1 cellular context compared by ENCODE assay signal in the genomic region with DNA sequence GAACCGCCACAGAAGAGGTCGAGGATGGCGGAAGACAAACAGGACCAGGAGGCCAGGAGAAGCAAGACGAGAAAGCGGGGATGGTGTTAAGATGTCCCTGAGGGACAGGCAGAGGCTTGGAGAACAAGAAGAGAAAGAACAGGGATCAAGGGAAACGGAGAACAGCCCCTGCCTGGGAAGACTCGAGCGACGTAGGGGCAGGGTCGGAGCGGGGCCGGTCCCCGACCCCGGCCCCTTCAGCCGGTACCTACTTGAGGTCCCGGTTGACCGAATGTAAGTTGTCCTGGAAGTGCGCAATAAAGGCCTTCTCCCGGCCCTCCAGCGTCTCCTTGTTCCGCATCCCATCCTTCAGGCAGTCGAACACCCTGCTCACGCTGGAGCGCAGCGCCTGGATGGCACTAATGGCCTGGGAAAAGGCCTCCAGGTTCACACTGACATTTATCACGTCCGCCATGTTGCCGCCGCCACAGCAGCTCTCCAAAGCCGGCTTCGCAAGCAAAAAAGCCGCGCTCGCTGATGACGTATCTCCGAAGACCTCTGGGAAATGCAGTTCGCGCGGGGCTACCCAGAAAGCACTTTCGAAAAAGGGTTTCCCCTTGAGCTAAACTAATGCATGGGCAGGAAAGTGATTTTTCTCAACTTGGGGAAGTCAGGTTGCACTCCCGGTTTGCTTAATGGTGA.
TF ChIP-seq lines count a peak whose summit lies in the region.

A gene with protein sequence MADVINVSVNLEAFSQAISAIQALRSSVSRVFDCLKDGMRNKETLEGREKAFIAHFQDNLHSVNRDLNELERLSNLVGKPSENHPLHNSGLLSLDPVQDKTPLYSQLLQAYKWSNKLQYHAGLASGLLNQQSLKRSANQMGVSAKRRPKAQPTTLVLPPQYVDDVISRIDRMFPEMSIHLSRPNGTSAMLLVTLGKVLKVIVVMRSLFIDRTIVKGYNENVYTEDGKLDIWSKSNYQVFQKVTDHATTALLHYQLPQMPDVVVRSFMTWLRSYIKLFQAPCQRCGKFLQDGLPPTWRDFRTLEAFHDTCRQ (minus strand): TSS at position 477 of the 681 bp plus-strand sequence. CDS start 23 bp downstream, at position 454.

TF ChIP-seq in K562, 482 proteins besides CTCF, POLR2A, EP300 and RAD21 (continued from another document and continues in another):
- TF ChIP-seq, protein P1, sequence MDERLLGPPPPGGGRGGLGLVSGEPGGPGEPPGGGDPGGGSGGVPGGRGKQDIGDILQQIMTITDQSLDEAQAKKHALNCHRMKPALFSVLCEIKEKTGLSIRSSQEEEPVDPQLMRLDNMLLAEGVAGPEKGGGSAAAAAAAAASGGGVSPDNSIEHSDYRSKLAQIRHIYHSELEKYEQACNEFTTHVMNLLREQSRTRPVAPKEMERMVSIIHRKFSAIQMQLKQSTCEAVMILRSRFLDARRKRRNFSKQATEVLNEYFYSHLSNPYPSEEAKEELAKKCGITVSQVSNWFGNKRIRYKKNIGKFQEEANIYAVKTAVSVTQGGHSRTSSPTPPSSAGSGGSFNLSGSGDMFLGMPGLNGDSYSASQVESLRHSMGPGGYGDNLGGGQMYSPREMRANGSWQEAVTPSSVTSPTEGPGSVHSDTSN (CRISPR knock-in tag; IDR thresholded peaks at IDR 0.05; ENCODE audit: low read depth), result no peak
- TF ChIP-seq, protein P1 (tag; conservative IDR thresholded peaks at IDR 0.05; ENCODE audit: low read depth), result peak; percentile 51; the same call in 1 of the 2 replicates
- TF ChIP-seq ZNF766 (CRISPR knock-in tag; conservative IDR thresholded peaks at IDR 0.05), result peak; percentile 54; the same call in 1 of the 2 replicates
- TF ChIP-seq ZNF780A (CRISPR knock-in tag; IDR thresholded peaks at IDR 0.05), result no peak
- TF ChIP-seq, protein P2, sequence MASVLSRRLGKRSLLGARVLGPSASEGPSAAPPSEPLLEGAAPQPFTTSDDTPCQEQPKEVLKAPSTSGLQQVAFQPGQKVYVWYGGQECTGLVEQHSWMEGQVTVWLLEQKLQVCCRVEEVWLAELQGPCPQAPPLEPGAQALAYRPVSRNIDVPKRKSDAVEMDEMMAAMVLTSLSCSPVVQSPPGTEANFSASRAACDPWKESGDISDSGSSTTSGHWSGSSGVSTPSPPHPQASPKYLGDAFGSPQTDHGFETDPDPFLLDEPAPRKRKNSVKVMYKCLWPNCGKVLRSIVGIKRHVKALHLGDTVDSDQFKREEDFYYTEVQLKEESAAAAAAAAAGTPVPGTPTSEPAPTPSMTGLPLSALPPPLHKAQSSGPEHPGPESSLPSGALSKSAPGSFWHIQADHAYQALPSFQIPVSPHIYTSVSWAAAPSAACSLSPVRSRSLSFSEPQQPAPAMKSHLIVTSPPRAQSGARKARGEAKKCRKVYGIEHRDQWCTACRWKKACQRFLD (CRISPR knock-in tag; IDR thresholded peaks at IDR 0.05), result peak; percentile 94
- TF ChIP-seq PHF20 (IDR thresholded peaks at IDR 0.05; ENCODE audit: partially characterized antibody), result peak; percentile 87
- TF ChIP-seq, protein P3, sequence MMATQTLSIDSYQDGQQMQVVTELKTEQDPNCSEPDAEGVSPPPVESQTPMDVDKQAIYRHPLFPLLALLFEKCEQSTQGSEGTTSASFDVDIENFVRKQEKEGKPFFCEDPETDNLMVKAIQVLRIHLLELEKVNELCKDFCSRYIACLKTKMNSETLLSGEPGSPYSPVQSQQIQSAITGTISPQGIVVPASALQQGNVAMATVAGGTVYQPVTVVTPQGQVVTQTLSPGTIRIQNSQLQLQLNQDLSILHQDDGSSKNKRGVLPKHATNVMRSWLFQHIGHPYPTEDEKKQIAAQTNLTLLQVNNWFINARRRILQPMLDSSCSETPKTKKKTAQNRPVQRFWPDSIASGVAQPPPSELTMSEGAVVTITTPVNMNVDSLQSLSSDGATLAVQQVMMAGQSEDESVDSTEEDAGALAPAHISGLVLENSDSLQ (IDR thresholded peaks at IDR 0.05), result peak; percentile 54; the same call in 1 of the 2 replicates
- no peak for TF ChIP-seq ZNF717 (CRISPR knock-in tag; IDR thresholded peaks at IDR 0.05)
- TF ChIP-seq POLR2AphosphoS5 (IDR thresholded peaks at IDR 0.05; ENCODE audit: control insufficient read depth, insufficient read depth, low read depth, low read length), result peak; percentile 43; the same call in 1 of the 2 replicates
- TF ChIP-seq TGIF2 (CRISPR knock-in tag; IDR thresholded peaks at IDR 0.05), result no peak
- no peak for TF ChIP-seq TSC22D4 (tag; IDR thresholded peaks at IDR 0.05)
- TF ChIP-seq ZNF282 (CRISPR knock-in tag; IDR thresholded peaks at IDR 0.05), result no peak
- TF ChIP-seq, protein P4, sequence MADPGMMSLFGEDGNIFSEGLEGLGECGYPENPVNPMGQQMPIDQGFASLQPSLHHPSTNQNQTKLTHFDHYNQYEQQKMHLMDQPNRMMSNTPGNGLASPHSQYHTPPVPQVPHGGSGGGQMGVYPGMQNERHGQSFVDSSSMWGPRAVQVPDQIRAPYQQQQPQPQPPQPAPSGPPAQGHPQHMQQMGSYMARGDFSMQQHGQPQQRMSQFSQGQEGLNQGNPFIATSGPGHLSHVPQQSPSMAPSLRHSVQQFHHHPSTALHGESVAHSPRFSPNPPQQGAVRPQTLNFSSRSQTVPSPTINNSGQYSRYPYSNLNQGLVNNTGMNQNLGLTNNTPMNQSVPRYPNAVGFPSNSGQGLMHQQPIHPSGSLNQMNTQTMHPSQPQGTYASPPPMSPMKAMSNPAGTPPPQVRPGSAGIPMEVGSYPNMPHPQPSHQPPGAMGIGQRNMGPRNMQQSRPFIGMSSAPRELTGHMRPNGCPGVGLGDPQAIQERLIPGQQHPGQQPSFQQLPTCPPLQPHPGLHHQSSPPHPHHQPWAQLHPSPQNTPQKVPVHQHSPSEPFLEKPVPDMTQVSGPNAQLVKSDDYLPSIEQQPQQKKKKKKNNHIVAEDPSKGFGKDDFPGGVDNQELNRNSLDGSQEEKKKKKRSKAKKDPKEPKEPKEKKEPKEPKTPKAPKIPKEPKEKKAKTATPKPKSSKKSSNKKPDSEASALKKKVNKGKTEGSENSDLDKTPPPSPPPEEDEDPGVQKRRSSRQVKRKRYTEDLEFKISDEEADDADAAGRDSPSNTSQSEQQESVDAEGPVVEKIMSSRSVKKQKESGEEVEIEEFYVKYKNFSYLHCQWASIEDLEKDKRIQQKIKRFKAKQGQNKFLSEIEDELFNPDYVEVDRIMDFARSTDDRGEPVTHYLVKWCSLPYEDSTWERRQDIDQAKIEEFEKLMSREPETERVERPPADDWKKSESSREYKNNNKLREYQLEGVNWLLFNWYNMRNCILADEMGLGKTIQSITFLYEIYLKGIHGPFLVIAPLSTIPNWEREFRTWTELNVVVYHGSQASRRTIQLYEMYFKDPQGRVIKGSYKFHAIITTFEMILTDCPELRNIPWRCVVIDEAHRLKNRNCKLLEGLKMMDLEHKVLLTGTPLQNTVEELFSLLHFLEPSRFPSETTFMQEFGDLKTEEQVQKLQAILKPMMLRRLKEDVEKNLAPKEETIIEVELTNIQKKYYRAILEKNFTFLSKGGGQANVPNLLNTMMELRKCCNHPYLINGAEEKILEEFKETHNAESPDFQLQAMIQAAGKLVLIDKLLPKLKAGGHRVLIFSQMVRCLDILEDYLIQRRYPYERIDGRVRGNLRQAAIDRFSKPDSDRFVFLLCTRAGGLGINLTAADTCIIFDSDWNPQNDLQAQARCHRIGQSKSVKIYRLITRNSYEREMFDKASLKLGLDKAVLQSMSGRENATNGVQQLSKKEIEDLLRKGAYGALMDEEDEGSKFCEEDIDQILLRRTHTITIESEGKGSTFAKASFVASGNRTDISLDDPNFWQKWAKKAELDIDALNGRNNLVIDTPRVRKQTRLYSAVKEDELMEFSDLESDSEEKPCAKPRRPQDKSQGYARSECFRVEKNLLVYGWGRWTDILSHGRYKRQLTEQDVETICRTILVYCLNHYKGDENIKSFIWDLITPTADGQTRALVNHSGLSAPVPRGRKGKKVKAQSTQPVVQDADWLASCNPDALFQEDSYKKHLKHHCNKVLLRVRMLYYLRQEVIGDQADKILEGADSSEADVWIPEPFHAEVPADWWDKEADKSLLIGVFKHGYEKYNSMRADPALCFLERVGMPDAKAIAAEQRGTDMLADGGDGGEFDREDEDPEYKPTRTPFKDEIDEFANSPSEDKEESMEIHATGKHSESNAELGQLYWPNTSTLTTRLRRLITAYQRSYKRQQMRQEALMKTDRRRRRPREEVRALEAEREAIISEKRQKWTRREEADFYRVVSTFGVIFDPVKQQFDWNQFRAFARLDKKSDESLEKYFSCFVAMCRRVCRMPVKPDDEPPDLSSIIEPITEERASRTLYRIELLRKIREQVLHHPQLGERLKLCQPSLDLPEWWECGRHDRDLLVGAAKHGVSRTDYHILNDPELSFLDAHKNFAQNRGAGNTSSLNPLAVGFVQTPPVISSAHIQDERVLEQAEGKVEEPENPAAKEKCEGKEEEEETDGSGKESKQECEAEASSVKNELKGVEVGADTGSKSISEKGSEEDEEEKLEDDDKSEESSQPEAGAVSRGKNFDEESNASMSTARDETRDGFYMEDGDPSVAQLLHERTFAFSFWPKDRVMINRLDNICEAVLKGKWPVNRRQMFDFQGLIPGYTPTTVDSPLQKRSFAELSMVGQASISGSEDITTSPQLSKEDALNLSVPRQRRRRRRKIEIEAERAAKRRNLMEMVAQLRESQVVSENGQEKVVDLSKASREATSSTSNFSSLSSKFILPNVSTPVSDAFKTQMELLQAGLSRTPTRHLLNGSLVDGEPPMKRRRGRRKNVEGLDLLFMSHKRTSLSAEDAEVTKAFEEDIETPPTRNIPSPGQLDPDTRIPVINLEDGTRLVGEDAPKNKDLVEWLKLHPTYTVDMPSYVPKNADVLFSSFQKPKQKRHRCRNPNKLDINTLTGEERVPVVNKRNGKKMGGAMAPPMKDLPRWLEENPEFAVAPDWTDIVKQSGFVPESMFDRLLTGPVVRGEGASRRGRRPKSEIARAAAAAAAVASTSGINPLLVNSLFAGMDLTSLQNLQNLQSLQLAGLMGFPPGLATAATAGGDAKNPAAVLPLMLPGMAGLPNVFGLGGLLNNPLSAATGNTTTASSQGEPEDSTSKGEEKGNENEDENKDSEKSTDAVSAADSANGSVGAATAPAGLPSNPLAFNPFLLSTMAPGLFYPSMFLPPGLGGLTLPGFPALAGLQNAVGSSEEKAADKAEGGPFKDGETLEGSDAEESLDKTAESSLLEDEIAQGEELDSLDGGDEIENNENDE (IDR thresholded peaks at IDR 0.05; ENCODE audit: low read depth, low read length), result no peak
- TF ChIP-seq ZC3H8 (IDR thresholded peaks at IDR 0.05), result no peak
- TF ChIP-seq TBL1XR1 (IDR thresholded peaks at IDR 0.05; ENCODE audit: low read length in 2 of 2), result peak in 1 of 2 experiments; percentile 85; a peak in 2 of 4 replicates
- no peak for TF ChIP-seq PTTG1 (tag; IDR thresholded peaks at IDR 0.05; ENCODE audit: low read depth)
- no peak for TF ChIP-seq EZH2 (IDR thresholded peaks at IDR 0.05; ENCODE audit: borderline replicate concordance, low read depth, low read length)
- TF ChIP-seq ERF (CRISPR knock-in tag; IDR thresholded peaks at IDR 0.05), result no peak
- TF ChIP-seq MED1 (CRISPR knock-in tag; IDR thresholded peaks at IDR 0.05; ENCODE audit: borderline replicate concordance), result no peak
- peak; percentile 74; the same call in 1 of the 2 replicates for TF ChIP-seq NFRKB (IDR thresholded peaks at IDR 0.05; ENCODE audit: low read depth)
- TF ChIP-seq FOXJ3 (CRISPR knock-in tag; IDR thresholded peaks at IDR 0.05), result no peak
- TF ChIP-seq CC2D1A (IDR thresholded peaks at IDR 0.05), result no peak
- no peak for TF ChIP-seq FIP1L1 (IDR thresholded peaks at IDR 0.05; ENCODE audit: low read depth, low read length, poor library complexity, severe bottlenecking)
- no peak for TF ChIP-seq JUNB (CRISPR knock-in tag; conservative IDR thresholded peaks at IDR 0.05)
- TF ChIP-seq SMAD2 (IDR thresholded peaks at IDR 0.05; ENCODE audit: low read depth, low read length), result no peak
- TF ChIP-seq ZNF134 (CRISPR knock-in tag; conservative IDR thresholded peaks at IDR 0.05), result 0 out of 2 replicates have a peak, but pooled peaks have one; percentile 10
- TF ChIP-seq HDAC2 (IDR thresholded peaks at IDR 0.05), result peak; percentile 26; the same call in 1 of the 2 replicates
- TF ChIP-seq GABPB1 (CRISPR knock-in tag; IDR thresholded peaks at IDR 0.05), result peak; percentile 47; the same call in 1 of the 2 replicates
- TF ChIP-seq, protein P5, sequence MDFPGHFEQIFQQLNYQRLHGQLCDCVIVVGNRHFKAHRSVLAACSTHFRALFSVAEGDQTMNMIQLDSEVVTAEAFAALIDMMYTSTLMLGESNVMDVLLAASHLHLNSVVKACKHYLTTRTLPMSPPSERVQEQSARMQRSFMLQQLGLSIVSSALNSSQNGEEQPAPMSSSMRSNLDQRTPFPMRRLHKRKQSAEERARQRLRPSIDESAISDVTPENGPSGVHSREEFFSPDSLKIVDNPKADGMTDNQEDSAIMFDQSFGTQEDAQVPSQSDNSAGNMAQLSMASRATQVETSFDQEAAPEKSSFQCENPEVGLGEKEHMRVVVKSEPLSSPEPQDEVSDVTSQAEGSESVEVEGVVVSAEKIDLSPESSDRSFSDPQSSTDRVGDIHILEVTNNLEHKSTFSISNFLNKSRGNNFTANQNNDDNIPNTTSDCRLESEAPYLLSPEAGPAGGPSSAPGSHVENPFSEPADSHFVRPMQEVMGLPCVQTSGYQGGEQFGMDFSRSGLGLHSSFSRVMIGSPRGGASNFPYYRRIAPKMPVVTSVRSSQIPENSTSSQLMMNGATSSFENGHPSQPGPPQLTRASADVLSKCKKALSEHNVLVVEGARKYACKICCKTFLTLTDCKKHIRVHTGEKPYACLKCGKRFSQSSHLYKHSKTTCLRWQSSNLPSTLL (IDR thresholded peaks at IDR 0.05), result no peak
- TF ChIP-seq ZNF589 (CRISPR knock-in tag; IDR thresholded peaks at IDR 0.05; ENCODE audit: low read depth), result peak; percentile 77; the same call in 1 of the 2 replicates
- TF ChIP-seq SIX5 (IDR thresholded peaks at IDR 0.05; ENCODE audit: borderline replicate concordance in 1 of 2, insufficient read depth in 1 of 2, low read depth in 1 of 2, low read length in 2 of 2), result peak; percentile 90 to 92
- TF ChIP-seq, protein P6, sequence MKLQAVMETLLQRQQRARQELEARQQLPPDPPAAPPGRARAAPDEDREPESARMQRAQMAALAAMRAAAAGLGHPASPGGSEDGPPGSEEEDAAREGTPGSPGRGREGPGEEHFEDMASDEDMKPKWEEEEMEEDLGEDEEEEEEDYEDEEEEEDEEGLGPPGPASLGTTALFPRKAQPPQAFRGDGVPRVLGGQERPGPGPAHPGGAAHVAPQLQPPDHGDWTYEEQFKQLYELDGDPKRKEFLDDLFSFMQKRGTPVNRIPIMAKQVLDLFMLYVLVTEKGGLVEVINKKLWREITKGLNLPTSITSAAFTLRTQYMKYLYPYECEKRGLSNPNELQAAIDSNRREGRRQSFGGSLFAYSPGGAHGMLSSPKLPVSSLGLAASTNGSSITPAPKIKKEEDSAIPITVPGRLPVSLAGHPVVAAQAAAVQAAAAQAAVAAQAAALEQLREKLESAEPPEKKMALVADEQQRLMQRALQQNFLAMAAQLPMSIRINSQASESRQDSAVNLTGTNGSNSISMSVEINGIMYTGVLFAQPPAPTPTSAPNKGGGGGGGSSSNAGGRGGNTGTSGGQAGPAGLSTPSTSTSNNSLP (IDR thresholded peaks at IDR 0.05; ENCODE audit: borderline replicate concordance, low read depth, low read length), result no peak
